Comparison of ENCODE assay signal across 24 cellular contexts in genomic region chr6:115971785-115972184, GRCh38.
"Had no signal": no experiment of that assay in that cellular context is flagged by ENCODE, and none has a peak within 500 bp of the region (broad histone marks: within the 10 kb centered on the region; RNA-seq: fewer than 3 reads in every experiment).

No MANE protein-coding gene starts in this region.

- H3K4me3 ChIP-seq: body of pancreas, MG63 had no signal

- FAIRE-seq: RCC 7860 had no signal

- H3K27ac ChIP-seq: body of pancreas had no signal

- DNase-seq: activated CD4-positive, alpha-beta T cell treated with anti-CD3 and anti-CD28 coated beads, Interleukin-2, amount 10 ng/mL, durations not matched to agents 24 days and 14 days; activated CD4-positive, alpha-beta T cell treated with anti-CD3 and anti-CD28 coated beads, Interleukin-2, amount 50 U/mL, for 48 hours; activated CD4-positive, CD25-positive, alpha-beta regulatory T cell treated with anti-CD3 and anti-CD28 coated beads, Interleukin-2, amount 50 U/mL, for 72 hours; activated CD8-positive, alpha-beta memory T cell treated with anti-CD3 and anti-CD28 coated beads for 24 hours; activated effector memory CD4-positive, alpha-beta T cell treated with anti-CD3 and anti-CD28 coated beads, Interleukin-2, amount 50 U/mL, for 16 hours; activated naive CD4-positive, alpha-beta T cell treated with Interleukin-2 at 50 U/mL for 16 hours; activated T-cell treated with anti-CD3 and anti-CD28 coated beads, Interleukin-2, amount 50 U/mL, for 4 hours; aorta; body of pancreas; MG63; MV-4-11; NCI-H1092 treated with DMSO at 0.1 percent for 48 hours; NCI-H1417 treated with DMSO at 0.1 percent for 48 hours; NCI-H1694; NCI-H2029; NCI-H2107; NCI-H510A treated with DMSO at 0.1 percent for 48 hours; PC-3; SHP77 treated with DMSO at 0.1 percent for 48 hours; T-helper 17 cell; T-helper 9 cell had no signal

- H3K36me3 Mint-ChIP-seq: activated naive CD4-positive, alpha-beta T cell treated with anti-CD3 and anti-CD28 coated beads, Interleukin-2, amount 50 U/mL, for 72 hours; WTC11 had no signal

- ATAC-seq: activated naive CD4-positive, alpha-beta T cell treated with anti-CD3 and anti-CD28 coated beads, Interleukin-2, amount 50 U/mL, for 72 hours; activated T-cell treated with anti-CD3 and anti-CD28 coated beads, Interleukin-2, amount 50 U/mL, for 4 hours; body of pancreas; PC-3; T-helper 17 cell; WTC11 had no signal

- H3K9me3 Mint-ChIP-seq: activated CD4-positive, alpha-beta T cell treated with anti-CD3 and anti-CD28 coated beads, Interleukin-2, amount 10 ng/mL, durations not matched to agents 24 days and 14 days; activated naive CD4-positive, alpha-beta T cell treated with anti-CD3 and anti-CD28 coated beads, Interleukin-2, amount 50 U/mL, for 72 hours; activated T-cell treated with anti-CD3 and anti-CD28 coated beads, Interleukin-2, amount 50 U/mL, for 4 hours; WTC11 had no signal

- H3K4me1 Mint-ChIP-seq: activated CD4-positive, alpha-beta T cell treated with anti-CD3 and anti-CD28 coated beads, Interleukin-2, amount 10 ng/mL, durations not matched to agents 24 days and 14 days; T-helper 17 cell had no signal

- H3K36me3 ChIP-seq: MG63 had no signal

- H3K27ac Mint-ChIP-seq: activated CD4-positive, alpha-beta T cell treated with anti-CD3 and anti-CD28 coated beads, Interleukin-2, amount 10 ng/mL, durations not matched to agents 24 days and 14 days; activated naive CD4-positive, alpha-beta T cell treated with anti-CD3 and anti-CD28 coated beads, Interleukin-2, amount 50 U/mL, for 72 hours; T-helper 17 cell; WTC11 had no signal

- H3K4me3 Mint-ChIP-seq: activated CD4-positive, alpha-beta T cell treated with anti-CD3 and anti-CD28 coated beads, Interleukin-2, amount 10 ng/mL, durations not matched to agents 24 days and 14 days; activated T-cell treated with anti-CD3 and anti-CD28 coated beads, Interleukin-2, amount 50 U/mL, for 4 hours; T-helper 17 cell; WTC11 had no signal

- H3K9me3 ChIP-seq: body of pancreas, MG63 had no signal

- H3K27me3 Mint-ChIP-seq: activated CD4-positive, alpha-beta T cell treated with anti-CD3 and anti-CD28 coated beads, Interleukin-2, amount 10 ng/mL, durations not matched to agents 24 days and 14 days had no signal

- H3K27me3 ChIP-seq: body of pancreas, MG63 had no signal
